In the genomic region with DNA sequence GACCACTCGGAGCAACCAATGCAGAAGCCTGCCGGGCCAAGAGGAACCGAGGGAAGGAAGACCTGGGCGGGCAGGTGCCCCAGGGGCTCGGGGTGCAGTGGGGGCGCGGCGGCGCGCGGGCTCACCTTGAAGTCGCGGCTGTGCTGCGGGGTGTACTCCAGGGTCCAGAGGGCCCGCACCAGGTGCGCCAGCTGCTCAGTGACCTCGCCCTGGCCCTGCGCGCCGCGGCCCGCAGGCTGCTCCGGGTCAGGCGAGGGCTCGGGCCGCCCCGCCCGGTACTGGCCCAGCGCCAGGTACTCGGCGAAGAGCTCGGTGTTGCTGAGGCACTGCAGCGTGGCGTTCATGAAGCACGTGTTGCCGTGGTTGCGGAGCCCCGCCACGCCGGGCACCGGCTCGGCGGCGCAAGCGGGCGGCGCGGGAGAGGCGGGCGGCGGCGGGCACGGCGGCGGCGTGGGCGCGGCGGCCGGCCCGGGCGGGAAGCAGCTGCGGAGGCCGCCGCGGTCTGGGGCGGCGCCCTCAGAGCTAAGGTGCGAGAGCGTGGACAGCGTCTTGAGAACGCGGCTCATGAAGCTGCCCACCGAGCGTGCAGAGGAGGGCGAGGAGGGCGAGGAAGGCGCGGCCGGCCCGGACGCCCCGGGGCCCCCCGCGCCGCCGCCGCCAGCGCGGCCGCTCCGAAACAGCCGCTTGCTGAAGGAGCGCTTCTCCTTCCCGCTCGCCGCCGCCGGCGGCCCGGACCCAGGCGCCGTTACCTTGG, we compare ENCODE assay signal across 8 cellular contexts. TPM values are rescaled to one million over a fixed set of nuclear protein-coding genes. Genes with fewer than 3 reads are reported as not detected.
DNase-seq lines count a peak whose midpoint lies in the region; ATAC-seq and TF ChIP-seq lines count a peak whose summit lies in the region.

No MANE protein-coding gene starts in this region.

- DNase-seq in NCI-H2171 treated with DMSO at 0.1 percent for 48 hours (lab: John Stamatoyannopoulos, UW) (peak; percentile 45), NCI-H2171 (lab: John Stamatoyannopoulos, UW) (no peak), NCI-H460 (ENCODE audit: extremely low read depth, low read depth) (peak; percentile 42), activated T-cell treated with anti-CD3 and anti-CD28 coated beads for 4 hours (peak; percentile 43), erythroblast (lab: John Stamatoyannopoulos, UW) (peak; percentile 86 to 90)
- DNase-seq in stimulated activated effector memory CD8-positive, alpha-beta T cell treated with anti-CD3 and anti-CD28 coated beads, Interleukin-12 subunit alpha, Interleukin-12 subunit beta, amount 100 ng/mL, for 72 hours (ENCODE audit: low spot score in 2 of 2) = peak; percentile 34 to 70

- no peaks in the 10 kb centered on the region for H3K27me3 ChIP-seq in muscle layer of colon (ENCODE audit: control insufficient read depth in 1 of 2, insufficient read depth in 2 of 2, low read length in 2 of 2)

- TF ChIP-seq POLR2A in erythroblast (IDR thresholded peaks at IDR 0.05; ENCODE audit: low read length) = no peak

- peaks cover 20% of the 10 kb centered on the region for H3K4me1 ChIP-seq in muscle layer of colon (ENCODE audit: insufficient read depth, low read length)

- peak overlapping the region; percentile 62 to 70 for H3K4me3 ChIP-seq in muscle layer of colon (ENCODE audit: low read depth in 1 of 2, low read length in 2 of 2)

- peak overlapping the region; percentile 77 for H3K27ac Mint-ChIP-seq in stimulated activated effector memory CD8-positive, alpha-beta T cell treated with anti-CD3 and anti-CD28 coated beads, Interleukin-12 subunit alpha, Interleukin-12 subunit beta, amount 100 ng/mL, for 72 hours

- no peaks in the 10 kb centered on the region for H3K36me3 ChIP-seq in muscle layer of colon (ENCODE audit: insufficient read depth, low read length)

- peaks cover 25% of the 10 kb centered on the region for H3K4me1 Mint-ChIP-seq in stimulated activated effector memory CD8-positive, alpha-beta T cell treated with anti-CD3 and anti-CD28 coated beads, Interleukin-12 subunit alpha, Interleukin-12 subunit beta, amount 100 ng/mL, for 72 hours

- peaks cover 11% of the 10 kb centered on the region for H3K36me3 Mint-ChIP-seq in stimulated activated effector memory CD8-positive, alpha-beta T cell treated with anti-CD3 and anti-CD28 coated beads, Interleukin-12 subunit alpha, Interleukin-12 subunit beta, amount 100 ng/mL, for 72 hours

- peak overlapping the region; percentile 71 for H3K27ac ChIP-seq in muscle layer of colon (ENCODE audit: low read depth, low read length)

- H3K9me3 Mint-ChIP-seq in stimulated activated effector memory CD8-positive, alpha-beta T cell treated with anti-CD3 and anti-CD28 coated beads, Interleukin-12 subunit alpha, Interleukin-12 subunit beta, amount 100 ng/mL, for 72 hours = no peaks in the 10 kb centered on the region

- peak overlapping the region; percentile 86 for H3K4me3 Mint-ChIP-seq in stimulated activated effector memory CD8-positive, alpha-beta T cell treated with anti-CD3 and anti-CD28 coated beads, Interleukin-12 subunit alpha, Interleukin-12 subunit beta, amount 100 ng/mL, for 72 hours

- H3K9ac ChIP-seq in muscle layer of colon (ENCODE audit: low read length) = no peak overlapping the region

- ATAC-seq in HG02943 (IDR thresholded peaks at IDR 0.05; ENCODE audit: low read depth, unreplicated experiment) = peak; percentile 41
- ATAC-seq in stimulated activated effector memory CD8-positive, alpha-beta T cell treated with anti-CD3 and anti-CD28 coated beads, Interleukin-12 subunit alpha, Interleukin-12 subunit beta, amount 100 ng/mL, for 72 hours = peak; percentile 61

- no peaks in the 10 kb centered on the region for H3K9me3 ChIP-seq in muscle layer of colon (ENCODE audit: low read length)

RNA-seq across cellular contexts. Expression of a gene that starts 0.6 kb away (rescaled TPM):
- 7.5 and 8.5 TPM in 2 replicates for total RNA-seq in NCI-H460 (2014; rRNA removed; shearing (Covaris generic))
- 4.9 and 7.0 TPM in 2 replicates for polyA plus RNA-seq in NCI-H460 (2014; cell fraction: nucleus; rRNA removed)

RNA-seq across cellular contexts. Expression of a gene that starts 33.9 kb away (rescaled TPM):
- not detected in 2 replicates for total RNA-seq in NCI-H460 (2014; rRNA removed; shearing (Covaris generic))
- polyA plus RNA-seq in NCI-H460 (2014; cell fraction: nucleus; rRNA removed) = not detected in 2 replicates
